In genomic region chr12:127588224-127588623, GRCh38 we compare ENCODE assay signal across 13 cellular contexts.
DNase-seq lines count a peak whose midpoint lies in the region; ATAC-seq and TF ChIP-seq lines count a peak whose summit lies in the region.
"Had no signal": no experiment of that assay in that cellular context is flagged by ENCODE, and none has a peak within 500 bp of the region (broad histone marks: within the 10 kb centered on the region; RNA-seq: fewer than 3 reads in every experiment).

No MANE protein-coding gene starts in this region.

- no peak overlapping the region for H2BK5ac ChIP-seq in mesendoderm (ENCODE audit: low read length)

- no peak overlapping the region for H3K23ac ChIP-seq in mesendoderm (ENCODE audit: low read length)

- no peak overlapping the region for H3K4me3 Mint-ChIP-seq in chondrocyte (ENCODE audit: unreplicated experiment)
- no peak overlapping the region for H3K4me3 Mint-ChIP-seq in stimulated activated effector memory CD8-positive, alpha-beta T cell treated with anti-CD3 and anti-CD28 coated beads, Interleukin-12 subunit alpha, Interleukin-12 subunit beta, amount 100 ng/mL, for 72 hours

- H3K36me3 ChIP-seq in mesendoderm (ENCODE audit: control insufficient read depth, insufficient read depth, low read length): no peaks in the 10 kb centered on the region
- H3K36me3 ChIP-seq: gastrocnemius medialis had no signal

- WGBS in mesendoderm (ENCODE audit: extremely low coverage, insufficient coverage, low lambda C conversion rate): no CpG with 5 or more reads among the region's 7 CpGs

- H2BK120ac ChIP-seq in mesendoderm (ENCODE audit: low read depth, low read length): no peak overlapping the region

- no peaks in the 10 kb centered on the region for H3K79me1 ChIP-seq in mesendoderm (ENCODE audit: low read length)

- H3K27ac ChIP-seq in mesendoderm (ENCODE audit: low read depth, low read length): no peak overlapping the region
- H3K27ac ChIP-seq: gastrocnemius medialis, psoas muscle had no signal

- no peak overlapping the region for H3K4me2 ChIP-seq in mesendoderm (ENCODE audit: low read length)

- H3K4me1 Mint-ChIP-seq in chondrocyte (ENCODE audit: low read depth): peaks cover 34% of the 10 kb centered on the region
- no peaks in the 10 kb centered on the region for H3K4me1 Mint-ChIP-seq in stimulated activated effector memory CD8-positive, alpha-beta T cell treated with anti-CD3 and anti-CD28 coated beads, Interleukin-12 subunit alpha, Interleukin-12 subunit beta, amount 100 ng/mL, for 72 hours

- H3K27me3 Mint-ChIP-seq in chondrocyte (ENCODE audit: low read depth): no peaks in the 10 kb centered on the region

- peak overlapping the region; percentile 56 for H3K27ac Mint-ChIP-seq in chondrocyte (ENCODE audit: unreplicated experiment)
- no peak overlapping the region for H3K27ac Mint-ChIP-seq in stimulated activated effector memory CD8-positive, alpha-beta T cell treated with anti-CD3 and anti-CD28 coated beads, Interleukin-12 subunit alpha, Interleukin-12 subunit beta, amount 100 ng/mL, for 72 hours

- TF ChIP-seq CTCF in AG09319 (IDR thresholded peaks at IDR 0.05; ENCODE audit: low read depth, low read length) (no peak), chondrocyte (IDR thresholded peaks at IDR 0.05) (no peak)

- H3K79me2 ChIP-seq in mesendoderm (ENCODE audit: control insufficient read depth, insufficient read depth, low read length): no peaks in the 10 kb centered on the region

- no peak overlapping the region for H2AK5ac ChIP-seq in mesendoderm (ENCODE audit: low read length)

- no peak for ATAC-seq in stimulated activated effector memory CD8-positive, alpha-beta T cell treated with anti-CD3 and anti-CD28 coated beads, Interleukin-12 subunit alpha, Interleukin-12 subunit beta, amount 100 ng/mL, for 72 hours
- ATAC-seq: gastrocnemius medialis, psoas muscle had no signal

- no peak overlapping the region for H3K56ac ChIP-seq in mesendoderm (ENCODE audit: low read length)

- no peak overlapping the region for H2BK15ac ChIP-seq in mesendoderm (replicated peaks; ENCODE audit: low read depth)

- no peaks in the 10 kb centered on the region for H3K36me3 Mint-ChIP-seq in chondrocyte (ENCODE audit: low read depth)
- H3K36me3 Mint-ChIP-seq in stimulated activated effector memory CD8-positive, alpha-beta T cell treated with anti-CD3 and anti-CD28 coated beads, Interleukin-12 subunit alpha, Interleukin-12 subunit beta, amount 100 ng/mL, for 72 hours: no peaks in the 10 kb centered on the region

- no peak overlapping the region for H4K5ac ChIP-seq in mesendoderm (ENCODE audit: low read length)

- peaks cover 2% of the 10 kb centered on the region for H3K4me1 ChIP-seq in mesendoderm (ENCODE audit: control insufficient read depth, low read depth, low read length)
- H3K4me1 ChIP-seq: gastrocnemius medialis, psoas muscle had no signal

- peak; percentile 83 for DNase-seq in AG09319 (ENCODE audit: extremely low read depth, low read depth)
- peak; percentile 82 for DNase-seq in HT1080 (ENCODE audit: low read depth)
- no peak for DNase-seq in chondrocyte (ENCODE audit: low spot score)
- peak; percentile 23 for DNase-seq in mesendoderm
- DNase-seq in globus pallidus (ENCODE audit: low spot score): no peak
- no peak for DNase-seq in NCI-H2081 treated with DMSO at 0.1 percent for 48 hours (lab: John Stamatoyannopoulos, UW)
- no peak for DNase-seq in NCI-H510A (lab: John Stamatoyannopoulos, UW)
- no peak for DNase-seq in stimulated activated effector memory CD8-positive, alpha-beta T cell treated with anti-CD3 and anti-CD28 coated beads, Interleukin-12 subunit alpha, Interleukin-12 subunit beta, amount 100 ng/mL, for 72 hours (ENCODE audit: low spot score in 2 of 2)
- DNase-seq: activated CD4-positive, CD25-positive, alpha-beta regulatory T cell; gastrocnemius medialis; GOT3; psoas muscle; stimulated activated CD4-positive, alpha-beta T cell treated with anti-CD3 and anti-CD28 coated beads, Interleukin-2, amount 100 ng/mL, for 48 hours had no signal

- no peaks in the 10 kb centered on the region for H3K9me3 Mint-ChIP-seq in chondrocyte (ENCODE audit: low read depth)
- H3K9me3 Mint-ChIP-seq in stimulated activated effector memory CD8-positive, alpha-beta T cell treated with anti-CD3 and anti-CD28 coated beads, Interleukin-12 subunit alpha, Interleukin-12 subunit beta, amount 100 ng/mL, for 72 hours: no peaks in the 10 kb centered on the region

- peak overlapping the region; percentile 60 for H3K18ac ChIP-seq in mesendoderm (ENCODE audit: low read length)

- H4K8ac ChIP-seq in mesendoderm (ENCODE audit: low read depth, low read length): no peak overlapping the region

- no peak overlapping the region for H3K9ac ChIP-seq in mesendoderm (ENCODE audit: low read length)

- H3K4ac ChIP-seq in mesendoderm (ENCODE audit: low read depth, low read length): no peak overlapping the region

- H3K27me3 ChIP-seq in mesendoderm (ENCODE audit: insufficient read depth, low read length, poor library complexity): no peaks in the 10 kb centered on the region
- H3K27me3 ChIP-seq: gastrocnemius medialis had no signal

- H3K4me3 ChIP-seq in mesendoderm (ENCODE audit: low read length): no peak overlapping the region
- H3K4me3 ChIP-seq: gastrocnemius medialis, psoas muscle had no signal

Comparison
In these comparisons a context has a peak if more than half of its experiments do, and no peak if none do; other contexts are left out.
1. DNase-seq: peak in AG09319 (single experiment), HT1080 (single experiment) and mesendoderm (single experiment); none in chondrocyte (single experiment), globus pallidus (single experiment), NCI-H2081 treated with DMSO at 0.1 percent for 48 hours (single experiment), NCI-H510A (single experiment) and stimulated activated effector memory CD8-positive, alpha-beta T cell treated with anti-CD3 and anti-CD28 coated beads, Interleukin-12 subunit alpha, Interleukin-12 subunit beta, amount 100 ng/mL, for 72 hours (0 of 2).